ENCODE assay signal across 1 cellular context in the genomic region with DNA sequence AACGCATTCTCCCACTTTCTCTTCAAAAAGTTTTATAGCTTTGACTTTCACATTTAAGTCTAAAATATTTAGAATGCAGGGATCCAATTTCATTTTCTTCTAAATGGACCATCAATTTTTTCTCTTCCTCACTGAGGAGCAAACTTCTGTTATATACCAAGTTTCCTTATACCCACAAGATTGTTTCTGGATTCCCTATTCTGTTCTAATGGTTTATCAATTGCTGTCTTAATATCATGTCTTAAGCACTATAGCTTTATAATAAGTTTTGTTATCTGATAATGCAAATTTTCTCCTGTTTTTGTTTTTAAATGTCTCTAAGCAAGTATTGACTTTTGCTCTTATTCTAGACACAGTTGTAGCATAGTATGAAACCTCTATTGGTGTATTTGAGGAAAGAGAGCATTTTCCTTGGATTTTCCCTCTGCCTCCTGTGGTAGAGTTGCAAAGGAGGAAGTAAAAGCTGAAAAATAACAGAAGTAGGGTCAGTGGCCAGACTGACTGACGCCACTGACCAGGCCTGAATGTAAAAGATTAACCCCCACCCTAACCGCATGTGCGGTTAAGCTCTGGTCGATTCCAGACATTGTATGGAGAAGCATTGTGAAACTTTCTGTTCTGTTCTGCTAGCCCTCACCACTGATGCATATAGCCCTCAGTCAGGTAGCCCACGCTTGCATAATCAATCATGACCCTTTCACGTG.
A peak's percentile ranks its signal among the peaks of the same experiment; 100 is the strongest.
TF ChIP-seq lines count a peak whose summit lies in the region.

No MANE protein-coding gene starts in this region.

TF ChIP-seq in K562, 482 proteins besides CTCF, POLR2A, EP300 and RAD21 (continued from another document and continues in another):
- peak; percentile 82; the same call in 1 of the 2 replicates for TF ChIP-seq LEF1 (IDR thresholded peaks at IDR 0.05)
- TF ChIP-seq, protein P1, sequence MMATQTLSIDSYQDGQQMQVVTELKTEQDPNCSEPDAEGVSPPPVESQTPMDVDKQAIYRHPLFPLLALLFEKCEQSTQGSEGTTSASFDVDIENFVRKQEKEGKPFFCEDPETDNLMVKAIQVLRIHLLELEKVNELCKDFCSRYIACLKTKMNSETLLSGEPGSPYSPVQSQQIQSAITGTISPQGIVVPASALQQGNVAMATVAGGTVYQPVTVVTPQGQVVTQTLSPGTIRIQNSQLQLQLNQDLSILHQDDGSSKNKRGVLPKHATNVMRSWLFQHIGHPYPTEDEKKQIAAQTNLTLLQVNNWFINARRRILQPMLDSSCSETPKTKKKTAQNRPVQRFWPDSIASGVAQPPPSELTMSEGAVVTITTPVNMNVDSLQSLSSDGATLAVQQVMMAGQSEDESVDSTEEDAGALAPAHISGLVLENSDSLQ (IDR thresholded peaks at IDR 0.05), result peak; percentile 73
- no peak for TF ChIP-seq PRMT5 (CRISPR knock-in tag; IDR thresholded peaks at IDR 0.05)
- no peak for TF ChIP-seq ILK (tag; IDR thresholded peaks at IDR 0.05; ENCODE audit: borderline replicate concordance, low read depth)
- no peak for TF ChIP-seq ZNF212 (CRISPR knock-in tag; IDR thresholded peaks at IDR 0.05)
- TF ChIP-seq MXI1 (IDR thresholded peaks at IDR 0.05; ENCODE audit: low read depth, low read length), result no peak
- TF ChIP-seq CBX8 (IDR thresholded peaks at IDR 0.05; ENCODE audit: borderline replicate concordance, extremely low read depth, low read depth, low read length, poor library complexity, severe bottlenecking), result no peak
- TF ChIP-seq, protein P2, sequence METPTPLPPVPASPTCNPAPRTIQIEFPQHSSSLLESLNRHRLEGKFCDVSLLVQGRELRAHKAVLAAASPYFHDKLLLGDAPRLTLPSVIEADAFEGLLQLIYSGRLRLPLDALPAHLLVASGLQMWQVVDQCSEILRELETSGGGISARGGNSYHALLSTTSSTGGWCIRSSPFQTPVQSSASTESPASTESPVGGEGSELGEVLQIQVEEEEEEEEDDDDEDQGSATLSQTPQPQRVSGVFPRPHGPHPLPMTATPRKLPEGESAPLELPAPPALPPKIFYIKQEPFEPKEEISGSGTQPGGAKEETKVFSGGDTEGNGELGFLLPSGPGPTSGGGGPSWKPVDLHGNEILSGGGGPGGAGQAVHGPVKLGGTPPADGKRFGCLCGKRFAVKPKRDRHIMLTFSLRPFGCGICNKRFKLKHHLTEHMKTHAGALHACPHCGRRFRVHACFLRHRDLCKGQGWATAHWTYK (CRISPR knock-in tag; IDR thresholded peaks at IDR 0.05), result no peak
- TF ChIP-seq, protein P3, sequence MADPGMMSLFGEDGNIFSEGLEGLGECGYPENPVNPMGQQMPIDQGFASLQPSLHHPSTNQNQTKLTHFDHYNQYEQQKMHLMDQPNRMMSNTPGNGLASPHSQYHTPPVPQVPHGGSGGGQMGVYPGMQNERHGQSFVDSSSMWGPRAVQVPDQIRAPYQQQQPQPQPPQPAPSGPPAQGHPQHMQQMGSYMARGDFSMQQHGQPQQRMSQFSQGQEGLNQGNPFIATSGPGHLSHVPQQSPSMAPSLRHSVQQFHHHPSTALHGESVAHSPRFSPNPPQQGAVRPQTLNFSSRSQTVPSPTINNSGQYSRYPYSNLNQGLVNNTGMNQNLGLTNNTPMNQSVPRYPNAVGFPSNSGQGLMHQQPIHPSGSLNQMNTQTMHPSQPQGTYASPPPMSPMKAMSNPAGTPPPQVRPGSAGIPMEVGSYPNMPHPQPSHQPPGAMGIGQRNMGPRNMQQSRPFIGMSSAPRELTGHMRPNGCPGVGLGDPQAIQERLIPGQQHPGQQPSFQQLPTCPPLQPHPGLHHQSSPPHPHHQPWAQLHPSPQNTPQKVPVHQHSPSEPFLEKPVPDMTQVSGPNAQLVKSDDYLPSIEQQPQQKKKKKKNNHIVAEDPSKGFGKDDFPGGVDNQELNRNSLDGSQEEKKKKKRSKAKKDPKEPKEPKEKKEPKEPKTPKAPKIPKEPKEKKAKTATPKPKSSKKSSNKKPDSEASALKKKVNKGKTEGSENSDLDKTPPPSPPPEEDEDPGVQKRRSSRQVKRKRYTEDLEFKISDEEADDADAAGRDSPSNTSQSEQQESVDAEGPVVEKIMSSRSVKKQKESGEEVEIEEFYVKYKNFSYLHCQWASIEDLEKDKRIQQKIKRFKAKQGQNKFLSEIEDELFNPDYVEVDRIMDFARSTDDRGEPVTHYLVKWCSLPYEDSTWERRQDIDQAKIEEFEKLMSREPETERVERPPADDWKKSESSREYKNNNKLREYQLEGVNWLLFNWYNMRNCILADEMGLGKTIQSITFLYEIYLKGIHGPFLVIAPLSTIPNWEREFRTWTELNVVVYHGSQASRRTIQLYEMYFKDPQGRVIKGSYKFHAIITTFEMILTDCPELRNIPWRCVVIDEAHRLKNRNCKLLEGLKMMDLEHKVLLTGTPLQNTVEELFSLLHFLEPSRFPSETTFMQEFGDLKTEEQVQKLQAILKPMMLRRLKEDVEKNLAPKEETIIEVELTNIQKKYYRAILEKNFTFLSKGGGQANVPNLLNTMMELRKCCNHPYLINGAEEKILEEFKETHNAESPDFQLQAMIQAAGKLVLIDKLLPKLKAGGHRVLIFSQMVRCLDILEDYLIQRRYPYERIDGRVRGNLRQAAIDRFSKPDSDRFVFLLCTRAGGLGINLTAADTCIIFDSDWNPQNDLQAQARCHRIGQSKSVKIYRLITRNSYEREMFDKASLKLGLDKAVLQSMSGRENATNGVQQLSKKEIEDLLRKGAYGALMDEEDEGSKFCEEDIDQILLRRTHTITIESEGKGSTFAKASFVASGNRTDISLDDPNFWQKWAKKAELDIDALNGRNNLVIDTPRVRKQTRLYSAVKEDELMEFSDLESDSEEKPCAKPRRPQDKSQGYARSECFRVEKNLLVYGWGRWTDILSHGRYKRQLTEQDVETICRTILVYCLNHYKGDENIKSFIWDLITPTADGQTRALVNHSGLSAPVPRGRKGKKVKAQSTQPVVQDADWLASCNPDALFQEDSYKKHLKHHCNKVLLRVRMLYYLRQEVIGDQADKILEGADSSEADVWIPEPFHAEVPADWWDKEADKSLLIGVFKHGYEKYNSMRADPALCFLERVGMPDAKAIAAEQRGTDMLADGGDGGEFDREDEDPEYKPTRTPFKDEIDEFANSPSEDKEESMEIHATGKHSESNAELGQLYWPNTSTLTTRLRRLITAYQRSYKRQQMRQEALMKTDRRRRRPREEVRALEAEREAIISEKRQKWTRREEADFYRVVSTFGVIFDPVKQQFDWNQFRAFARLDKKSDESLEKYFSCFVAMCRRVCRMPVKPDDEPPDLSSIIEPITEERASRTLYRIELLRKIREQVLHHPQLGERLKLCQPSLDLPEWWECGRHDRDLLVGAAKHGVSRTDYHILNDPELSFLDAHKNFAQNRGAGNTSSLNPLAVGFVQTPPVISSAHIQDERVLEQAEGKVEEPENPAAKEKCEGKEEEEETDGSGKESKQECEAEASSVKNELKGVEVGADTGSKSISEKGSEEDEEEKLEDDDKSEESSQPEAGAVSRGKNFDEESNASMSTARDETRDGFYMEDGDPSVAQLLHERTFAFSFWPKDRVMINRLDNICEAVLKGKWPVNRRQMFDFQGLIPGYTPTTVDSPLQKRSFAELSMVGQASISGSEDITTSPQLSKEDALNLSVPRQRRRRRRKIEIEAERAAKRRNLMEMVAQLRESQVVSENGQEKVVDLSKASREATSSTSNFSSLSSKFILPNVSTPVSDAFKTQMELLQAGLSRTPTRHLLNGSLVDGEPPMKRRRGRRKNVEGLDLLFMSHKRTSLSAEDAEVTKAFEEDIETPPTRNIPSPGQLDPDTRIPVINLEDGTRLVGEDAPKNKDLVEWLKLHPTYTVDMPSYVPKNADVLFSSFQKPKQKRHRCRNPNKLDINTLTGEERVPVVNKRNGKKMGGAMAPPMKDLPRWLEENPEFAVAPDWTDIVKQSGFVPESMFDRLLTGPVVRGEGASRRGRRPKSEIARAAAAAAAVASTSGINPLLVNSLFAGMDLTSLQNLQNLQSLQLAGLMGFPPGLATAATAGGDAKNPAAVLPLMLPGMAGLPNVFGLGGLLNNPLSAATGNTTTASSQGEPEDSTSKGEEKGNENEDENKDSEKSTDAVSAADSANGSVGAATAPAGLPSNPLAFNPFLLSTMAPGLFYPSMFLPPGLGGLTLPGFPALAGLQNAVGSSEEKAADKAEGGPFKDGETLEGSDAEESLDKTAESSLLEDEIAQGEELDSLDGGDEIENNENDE (IDR thresholded peaks at IDR 0.05; ENCODE audit: low read depth, low read length), result no peak
- no peak for TF ChIP-seq HOXB6 (CRISPR knock-in tag; IDR thresholded peaks at IDR 0.05; ENCODE audit: borderline replicate concordance)
- no peak for TF ChIP-seq POLR2G (IDR thresholded peaks at IDR 0.05; ENCODE audit: low read depth, low read length)
- TF ChIP-seq BRCA1 (IDR thresholded peaks at IDR 0.05), result no peak
- TF ChIP-seq BRCA1 (CRISPR knock-in tag; IDR thresholded peaks at IDR 0.05), result no peak
- no peak for TF ChIP-seq YBX1 (IDR thresholded peaks at IDR 0.05)
- no peak for TF ChIP-seq ARID2 (IDR thresholded peaks at IDR 0.05)
- TF ChIP-seq, protein P4, sequence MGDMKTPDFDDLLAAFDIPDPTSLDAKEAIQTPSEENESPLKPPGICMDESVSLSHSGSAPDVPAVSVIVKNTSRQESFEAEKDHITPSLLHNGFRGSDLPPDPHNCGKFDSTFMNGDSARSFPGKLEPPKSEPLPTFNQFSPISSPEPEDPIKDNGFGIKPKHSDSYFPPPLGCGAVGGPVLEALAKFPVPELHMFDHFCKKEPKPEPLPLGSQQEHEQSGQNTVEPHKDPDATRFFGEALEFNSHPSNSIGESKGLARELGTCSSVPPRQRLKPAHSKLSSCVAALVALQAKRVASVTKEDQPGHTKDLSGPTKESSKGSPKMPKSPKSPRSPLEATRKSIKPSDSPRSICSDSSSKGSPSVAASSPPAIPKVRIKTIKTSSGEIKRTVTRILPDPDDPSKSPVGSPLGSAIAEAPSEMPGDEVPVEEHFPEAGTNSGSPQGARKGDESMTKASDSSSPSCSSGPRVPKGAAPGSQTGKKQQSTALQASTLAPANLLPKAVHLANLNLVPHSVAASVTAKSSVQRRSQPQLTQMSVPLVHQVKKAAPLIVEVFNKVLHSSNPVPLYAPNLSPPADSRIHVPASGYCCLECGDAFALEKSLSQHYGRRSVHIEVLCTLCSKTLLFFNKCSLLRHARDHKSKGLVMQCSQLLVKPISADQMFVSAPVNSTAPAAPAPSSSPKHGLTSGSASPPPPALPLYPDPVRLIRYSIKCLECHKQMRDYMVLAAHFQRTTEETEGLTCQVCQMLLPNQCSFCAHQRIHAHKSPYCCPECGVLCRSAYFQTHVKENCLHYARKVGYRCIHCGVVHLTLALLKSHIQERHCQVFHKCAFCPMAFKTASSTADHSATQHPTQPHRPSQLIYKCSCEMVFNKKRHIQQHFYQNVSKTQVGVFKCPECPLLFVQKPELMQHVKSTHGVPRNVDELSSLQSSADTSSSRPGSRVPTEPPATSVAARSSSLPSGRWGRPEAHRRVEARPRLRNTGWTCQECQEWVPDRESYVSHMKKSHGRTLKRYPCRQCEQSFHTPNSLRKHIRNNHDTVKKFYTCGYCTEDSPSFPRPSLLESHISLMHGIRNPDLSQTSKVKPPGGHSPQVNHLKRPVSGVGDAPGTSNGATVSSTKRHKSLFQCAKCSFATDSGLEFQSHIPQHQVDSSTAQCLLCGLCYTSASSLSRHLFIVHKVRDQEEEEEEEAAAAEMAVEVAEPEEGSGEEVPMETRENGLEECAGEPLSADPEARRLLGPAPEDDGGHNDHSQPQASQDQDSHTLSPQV (IDR thresholded peaks at IDR 0.05), result peak; percentile 79
- TF ChIP-seq, protein P5, sequence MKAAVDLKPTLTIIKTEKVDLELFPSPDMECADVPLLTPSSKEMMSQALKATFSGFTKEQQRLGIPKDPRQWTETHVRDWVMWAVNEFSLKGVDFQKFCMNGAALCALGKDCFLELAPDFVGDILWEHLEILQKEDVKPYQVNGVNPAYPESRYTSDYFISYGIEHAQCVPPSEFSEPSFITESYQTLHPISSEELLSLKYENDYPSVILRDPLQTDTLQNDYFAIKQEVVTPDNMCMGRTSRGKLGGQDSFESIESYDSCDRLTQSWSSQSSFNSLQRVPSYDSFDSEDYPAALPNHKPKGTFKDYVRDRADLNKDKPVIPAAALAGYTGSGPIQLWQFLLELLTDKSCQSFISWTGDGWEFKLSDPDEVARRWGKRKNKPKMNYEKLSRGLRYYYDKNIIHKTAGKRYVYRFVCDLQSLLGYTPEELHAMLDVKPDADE (conservative IDR thresholded peaks at IDR 0.05; ENCODE audit: control insufficient read depth, low read depth, low read length), result 0 out of 2 replicates have a peak, but pooled peaks have one; percentile 39
- TF ChIP-seq POU5F1 (IDR thresholded peaks at IDR 0.05; ENCODE audit: borderline replicate concordance, low read depth, low read length, partially characterized antibody), result no peak
- no peak for TF ChIP-seq ZFP36 (IDR thresholded peaks at IDR 0.05; ENCODE audit: low read depth, low read length, partially characterized antibody)
- no peak for TF ChIP-seq HDAC8 (tag; IDR thresholded peaks at IDR 0.05)
- TF ChIP-seq CAMTA2 (CRISPR knock-in tag; conservative IDR thresholded peaks at IDR 0.05), result no peak
- no peak for TF ChIP-seq GTF2A2 (tag; IDR thresholded peaks at IDR 0.05)
- TF ChIP-seq, protein P6, sequence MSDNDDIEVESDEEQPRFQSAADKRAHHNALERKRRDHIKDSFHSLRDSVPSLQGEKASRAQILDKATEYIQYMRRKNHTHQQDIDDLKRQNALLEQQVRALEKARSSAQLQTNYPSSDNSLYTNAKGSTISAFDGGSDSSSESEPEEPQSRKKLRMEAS (CRISPR knock-in tag; IDR thresholded peaks at IDR 0.05), result peak; percentile 40
- no peak for TF ChIP-seq SMARCB1 (IDR thresholded peaks at IDR 0.05; ENCODE audit: insufficient read length, low read depth)
- no peak for TF ChIP-seq TEAD2 (tag; IDR thresholded peaks at IDR 0.05)
- TF ChIP-seq, protein P7, sequence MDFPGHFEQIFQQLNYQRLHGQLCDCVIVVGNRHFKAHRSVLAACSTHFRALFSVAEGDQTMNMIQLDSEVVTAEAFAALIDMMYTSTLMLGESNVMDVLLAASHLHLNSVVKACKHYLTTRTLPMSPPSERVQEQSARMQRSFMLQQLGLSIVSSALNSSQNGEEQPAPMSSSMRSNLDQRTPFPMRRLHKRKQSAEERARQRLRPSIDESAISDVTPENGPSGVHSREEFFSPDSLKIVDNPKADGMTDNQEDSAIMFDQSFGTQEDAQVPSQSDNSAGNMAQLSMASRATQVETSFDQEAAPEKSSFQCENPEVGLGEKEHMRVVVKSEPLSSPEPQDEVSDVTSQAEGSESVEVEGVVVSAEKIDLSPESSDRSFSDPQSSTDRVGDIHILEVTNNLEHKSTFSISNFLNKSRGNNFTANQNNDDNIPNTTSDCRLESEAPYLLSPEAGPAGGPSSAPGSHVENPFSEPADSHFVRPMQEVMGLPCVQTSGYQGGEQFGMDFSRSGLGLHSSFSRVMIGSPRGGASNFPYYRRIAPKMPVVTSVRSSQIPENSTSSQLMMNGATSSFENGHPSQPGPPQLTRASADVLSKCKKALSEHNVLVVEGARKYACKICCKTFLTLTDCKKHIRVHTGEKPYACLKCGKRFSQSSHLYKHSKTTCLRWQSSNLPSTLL (IDR thresholded peaks at IDR 0.05), result no peak
- no peak for TF ChIP-seq PHB (CRISPR knock-in tag; IDR thresholded peaks at IDR 0.05)
- TF ChIP-seq, protein P8, sequence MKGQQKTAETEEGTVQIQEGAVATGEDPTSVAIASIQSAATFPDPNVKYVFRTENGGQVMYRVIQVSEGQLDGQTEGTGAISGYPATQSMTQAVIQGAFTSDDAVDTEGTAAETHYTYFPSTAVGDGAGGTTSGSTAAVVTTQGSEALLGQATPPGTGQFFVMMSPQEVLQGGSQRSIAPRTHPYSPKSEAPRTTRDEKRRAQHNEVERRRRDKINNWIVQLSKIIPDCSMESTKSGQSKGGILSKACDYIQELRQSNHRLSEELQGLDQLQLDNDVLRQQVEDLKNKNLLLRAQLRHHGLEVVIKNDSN (CRISPR knock-in tag; IDR thresholded peaks at IDR 0.05), result no peak
- TF ChIP-seq ZNF347 (CRISPR knock-in tag; IDR thresholded peaks at IDR 0.05; ENCODE audit: low read depth), result no peak
- TF ChIP-seq BRF1 (IDR thresholded peaks at IDR 0.05; ENCODE audit: borderline replicate concordance, extremely low read depth, insufficient read length), result no peak
- no peak for TF ChIP-seq TAF7 (tag; IDR thresholded peaks at IDR 0.05)
- no peak for TF ChIP-seq ZNF311 (CRISPR knock-in tag; IDR thresholded peaks at IDR 0.05)
